Comparison of ENCODE assay signal across 10 cellular contexts in the genomic region with DNA sequence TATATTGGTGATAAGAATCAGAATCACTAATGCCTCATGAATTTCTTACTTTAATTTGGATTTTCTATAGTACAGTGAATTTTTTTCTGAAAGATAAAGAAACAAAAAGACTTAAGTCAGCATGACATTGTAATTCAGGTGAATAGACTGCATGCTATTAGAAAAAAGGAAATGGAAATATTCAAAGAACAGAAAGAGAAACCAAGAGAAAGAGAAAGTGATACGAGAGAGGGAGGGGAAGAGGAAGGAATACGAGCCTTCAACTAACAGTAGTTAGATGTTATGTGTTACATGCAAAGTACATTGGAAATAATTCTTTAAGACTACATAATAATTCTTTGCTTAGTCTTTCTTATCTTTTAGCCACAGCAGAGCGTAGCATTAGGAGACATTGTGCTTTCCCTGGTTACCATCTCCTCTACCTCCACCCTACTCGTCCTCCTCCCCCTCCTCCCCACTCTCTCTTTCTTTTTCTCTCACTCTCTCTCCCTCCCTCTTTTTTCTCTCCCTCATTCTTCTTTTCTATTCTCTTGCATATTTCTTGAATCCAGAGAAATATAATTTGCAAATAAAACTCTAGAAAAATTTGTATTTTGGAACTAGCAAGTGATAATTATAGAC. TPM values are rescaled to one million over a fixed set of nuclear protein-coding genes. Genes with fewer than 3 reads are reported as not detected.
DNase-seq lines count a peak whose midpoint lies in the region; ATAC-seq and TF ChIP-seq lines count a peak whose summit lies in the region.
"Had no signal": no experiment of that assay in that cellular context is flagged by ENCODE, and none has a peak within 500 bp of the region (broad histone marks: within the 10 kb centered on the region; RNA-seq: fewer than 3 reads in every experiment).

No MANE protein-coding gene starts in this region.

- H3K4me3 Mint-ChIP-seq in CD8-positive, alpha-beta memory T cell, result peak overlapping the region in 4 of 7 donors; percentile 1 to 69 (median 32)
- H3K4me3 Mint-ChIP-seq: brain had no signal

- H3K9me3 Mint-ChIP-seq in CD8-positive, alpha-beta memory T cell, result peaks cover 0 to 15% (median 6%) of the 10 kb centered on the region in 5 donors

- H3K36me3 ChIP-seq in CD8-positive, alpha-beta memory T cell (ENCODE audit: insufficient read depth, low read length), result no peaks in the 10 kb centered on the region
- H3K36me3 ChIP-seq in colonic mucosa, result no peaks in the 10 kb centered on the region

- peaks cover 0 to 3% of the 10 kb centered on the region in 2 donors for H3K27me3 Mint-ChIP-seq in CD8-positive, alpha-beta memory T cell
- H3K27me3 Mint-ChIP-seq: brain had no signal

- no peaks in the 10 kb centered on the region for H3K9me3 ChIP-seq in CD8-positive, alpha-beta memory T cell (ENCODE audit: low read length)
- no peaks in the 10 kb centered on the region for H3K9me3 ChIP-seq in colonic mucosa

- H3K4me3 ChIP-seq in CD8-positive, alpha-beta memory T cell (ENCODE audit: low read length), result no peak overlapping the region
- peak overlapping the region; percentile 7 for H3K4me3 ChIP-seq in colonic mucosa

- H3K36me3 Mint-ChIP-seq in CD8-positive, alpha-beta memory T cell, result no peaks in the 10 kb centered on the region
- H3K36me3 Mint-ChIP-seq: brain had no signal

- no peaks in the 10 kb centered on the region for H3K4me1 ChIP-seq in CD8-positive, alpha-beta memory T cell (ENCODE audit: insufficient read depth, low read length)
- H3K4me1 ChIP-seq in colonic mucosa, result no peaks in the 10 kb centered on the region

- CTCF ChIA-PET in CD8-positive, alpha-beta memory T cell (lab: Charles Lee), result no interaction called here

- intact Hi-C loops in colonic mucosa (cut with DNase I), result no loop called here

- no peak overlapping the region for H3K27ac ChIP-seq in CD8-positive, alpha-beta memory T cell (ENCODE audit: low read depth, low read length)
- no peak overlapping the region for H3K27ac ChIP-seq in colonic mucosa

- no peak for DNase-seq in CD8-positive, alpha-beta memory T cell
- DNase-seq in colonic mucosa (no peak), DMS114 treated with DMSO at 0.1 percent for 48 hours (lab: John Stamatoyannopoulos, UW; ENCODE audit: unreplicated experiment) (no peak), NCI-H1694 treated with DMSO at 0.1 percent for 48 hours (lab: John Stamatoyannopoulos, UW) (no peak), mesenteric fat pad (ENCODE audit: low spot score) (no peak)
- no peak for DNase-seq in stimulated activated CD4-positive, alpha-beta T cell treated with anti-CD3 and anti-CD28 coated beads, Interleukin-2, amount 100 ng/mL, for 24 hours

- no peak overlapping the region for H3K9ac ChIP-seq in colonic mucosa (ENCODE audit: low read depth in 2 of 2, low read length in 2 of 2)

- POLR2A ChIA-PET in CD8-positive, alpha-beta memory T cell (lab: Charles Lee), result no interaction called here

- peak overlapping the region in 1 of 8 donors; percentile 36 for H3K27ac Mint-ChIP-seq in CD8-positive, alpha-beta memory T cell
- H3K27ac Mint-ChIP-seq: brain had no signal

- ATAC-seq in GM19397 (IDR thresholded peaks at IDR 0.05; ENCODE audit: unreplicated experiment) (peak; percentile 98), HG03354 (IDR thresholded peaks at IDR 0.05; ENCODE audit: poor library complexity, severe bottlenecking, unreplicated experiment) (peak; percentile 97)
- ATAC-seq: HCT116 had no signal

- H3K27me3 ChIP-seq in CD8-positive, alpha-beta memory T cell (ENCODE audit: insufficient read depth, low read length, poor library complexity, severe bottlenecking), result no peaks in the 10 kb centered on the region
- no peaks in the 10 kb centered on the region for H3K27me3 ChIP-seq in colonic mucosa

- TF ChIP-seq CTCF in colonic mucosa (IDR thresholded peaks at IDR 0.05), result no peak

- H3K4me1 Mint-ChIP-seq in CD8-positive, alpha-beta memory T cell, result no peaks in the 10 kb centered on the region
- H3K4me1 Mint-ChIP-seq: brain had no signal

RNA-seq across cellular contexts. Expression of gene ADGRL4, which starts 46.4 kb away (rescaled TPM):
- total RNA-seq in CD8-positive, alpha-beta memory T cell, result not detected
- polyA plus RNA-seq in CD8-positive, alpha-beta memory T cell, result not detected
- total RNA-seq in colonic mucosa (1 to 10 TPM; 1.4 to 5.2 TPM), mesenteric fat pad (81.8 TPM)

Comparison
In these comparisons a context has a peak if more than half of its experiments do, and no peak if none do; other contexts are left out.
1. RNA of gene ADGRL4, which starts 46.4 kb away (total RNA-seq): 81.8 TPM in mesenteric fat pad (single experiment); 1.4 to 5.2 TPM in colonic mucosa and not detected in CD8-positive, alpha-beta memory T cell; every median in the first group is over 10 times any median in the second.